ENCODE assay signal across 8 cellular contexts in genomic region chr9:33884856-33885701, GRCh38.
DNase-seq lines count a peak whose midpoint lies in the region; ATAC-seq, FAIRE-seq and TF ChIP-seq lines count a peak whose summit lies in the region.

No MANE protein-coding gene starts in this region.

- H3K4me1 Mint-ChIP-seq in stimulated activated naive CD8-positive, alpha-beta T cell treated with anti-CD3 and anti-CD28 coated beads, Interleukin-15, Interleukin-2, amounts not matched to agents 100 ng/mL and 50 ng/mL, for 24 hours (ENCODE audit: low read depth), result peaks cover 51% of the 10 kb centered on the region
- H3K4me1 Mint-ChIP-seq in stimulated activated naive CD8-positive, alpha-beta T cell treated with anti-CD3 and anti-CD28 coated beads, Interleukin-15, amount 100 ng/mL, for 72 hours, result peaks cover 40% of the 10 kb centered on the region

- no peaks in the 10 kb centered on the region for H3K27me3 Mint-ChIP-seq in stimulated activated naive CD8-positive, alpha-beta T cell treated with anti-CD3 and anti-CD28 coated beads, Interleukin-15, Interleukin-2, amounts not matched to agents 100 ng/mL and 50 ng/mL, for 24 hours
- H3K27me3 Mint-ChIP-seq in stimulated activated naive CD8-positive, alpha-beta T cell treated with anti-CD3 and anti-CD28 coated beads, Interleukin-15, amount 100 ng/mL, for 72 hours, result no peaks in the 10 kb centered on the region

- DNase-seq in stimulated activated naive CD8-positive, alpha-beta T cell treated with anti-CD3 and anti-CD28 coated beads, Interleukin-15, amount 100 ng/mL, for 72 hours, result no peak
- peak; percentile 14 to 47 for DNase-seq in SJCRH30
- peak; percentile 45 for DNase-seq in left cardiac atrium
- DNase-seq in frontal cortex (ENCODE audit: low spot score in 2 of 2), result no peak
- DNase-seq in globus pallidus (ENCODE audit: low spot score), result no peak
- no peak for DNase-seq in GM12892 (ENCODE audit: insufficient read length)
- no peak for DNase-seq in ureter (ENCODE audit: low spot score)

- H3K4me3 Mint-ChIP-seq in stimulated activated naive CD8-positive, alpha-beta T cell treated with anti-CD3 and anti-CD28 coated beads, Interleukin-15, Interleukin-2, amounts not matched to agents 100 ng/mL and 50 ng/mL, for 24 hours, result no peak overlapping the region
- H3K4me3 Mint-ChIP-seq in stimulated activated naive CD8-positive, alpha-beta T cell treated with anti-CD3 and anti-CD28 coated beads, Interleukin-15, amount 100 ng/mL, for 72 hours, result no peak overlapping the region

- peaks cover 24% of the 10 kb centered on the region for H3K36me3 Mint-ChIP-seq in stimulated activated naive CD8-positive, alpha-beta T cell treated with anti-CD3 and anti-CD28 coated beads, Interleukin-15, Interleukin-2, amounts not matched to agents 100 ng/mL and 50 ng/mL, for 24 hours (ENCODE audit: low read depth)

- peaks cover 11% of the 10 kb centered on the region; the same call in 1 of the 2 replicates for H3K36me3 ChIP-seq in SJCRH30

- no peaks in the 10 kb centered on the region for H3K9me3 Mint-ChIP-seq in stimulated activated naive CD8-positive, alpha-beta T cell treated with anti-CD3 and anti-CD28 coated beads, Interleukin-15, Interleukin-2, amounts not matched to agents 100 ng/mL and 50 ng/mL, for 24 hours
- H3K9me3 Mint-ChIP-seq in stimulated activated naive CD8-positive, alpha-beta T cell treated with anti-CD3 and anti-CD28 coated beads, Interleukin-15, amount 100 ng/mL, for 72 hours, result no peaks in the 10 kb centered on the region

- no peaks in the 10 kb centered on the region for H3K4me1 ChIP-seq in SJCRH30

- no peak for TF ChIP-seq POLR2A in GM12892 (IDR thresholded peaks at IDR 0.05; ENCODE audit: low read depth, low read length)

- no peak for ATAC-seq in stimulated activated naive CD8-positive, alpha-beta T cell treated with anti-CD3 and anti-CD28 coated beads, Interleukin-15, amount 100 ng/mL, for 72 hours
- peak in 1 of 2 donors; percentile 20 for ATAC-seq in left cardiac atrium

- no peaks in the 10 kb centered on the region for H3K27me3 ChIP-seq in SJCRH30

- H3K4me3 ChIP-seq in SJCRH30, result no peak overlapping the region

- intact Hi-C loops in left cardiac atrium (cut with DNase I), result no loop called here

- no peak overlapping the region for H3K27ac ChIP-seq in SJCRH30

- peak overlapping the region; percentile 32 for H3K27ac Mint-ChIP-seq in stimulated activated naive CD8-positive, alpha-beta T cell treated with anti-CD3 and anti-CD28 coated beads, Interleukin-15, Interleukin-2, amounts not matched to agents 100 ng/mL and 50 ng/mL, for 24 hours
- no peak overlapping the region for H3K27ac Mint-ChIP-seq in stimulated activated naive CD8-positive, alpha-beta T cell treated with anti-CD3 and anti-CD28 coated beads, Interleukin-15, amount 100 ng/mL, for 72 hours

- FAIRE-seq in frontal cortex (lab: Jason Lieb, UNC) (no peak), GM12892 (lab: Jason Lieb, UNC) (no peak)

- no peaks in the 10 kb centered on the region for H3K9me3 ChIP-seq in SJCRH30 (replicated peaks)

Comparison
In these comparisons a context has a peak if more than half of its experiments do, and no peak if none do; other contexts are left out.
1. DNase-seq: peak in SJCRH30 (2 of 2) and left cardiac atrium (single experiment); none in stimulated activated naive CD8-positive, alpha-beta T cell treated with anti-CD3 and anti-CD28 coated beads, Interleukin-15, amount 100 ng/mL, for 72 hours (0 of 2), frontal cortex (0 of 2), globus pallidus (single experiment), GM12892 (single experiment) and ureter (single experiment).